In genomic region chr3:41290736-41291135, GRCh38 we compare ENCODE assay signal across 28 cellular contexts.
DNase-seq lines count a peak whose midpoint lies in the region; ATAC-seq and TF ChIP-seq lines count a peak whose summit lies in the region.
"Had no signal": no experiment of that assay in that cellular context is flagged by ENCODE, and none has a peak within 500 bp of the region (broad histone marks: within the 10 kb centered on the region; RNA-seq: fewer than 3 reads in every experiment).

No MANE protein-coding gene starts in this region.

- H3K4me1 Mint-ChIP-seq in neural progenitor cell = peaks cover 8% of the 10 kb centered on the region
- H3K4me1 Mint-ChIP-seq: immature natural killer cell had no signal

- H3K4me2 ChIP-seq in neural progenitor cell = no peak overlapping the region
- H3K4me2 ChIP-seq: BLaER1 had no signal

- no peak overlapping the region for H3K9ac ChIP-seq in neural progenitor cell
- H3K9ac ChIP-seq: BLaER1 had no signal

- H3F3A ChIP-seq in neural progenitor cell (ENCODE audit: low read depth) = no peaks in the 10 kb centered on the region

- H3K9me3 ChIP-seq in neural progenitor cell (ENCODE audit: low read depth) = no peaks in the 10 kb centered on the region
- H3K9me3 ChIP-seq: BLaER1, thyroid gland, vagina had no signal

- H3K4me1 ChIP-seq in neural progenitor cell = peaks cover 3% of the 10 kb centered on the region
- H3K4me1 ChIP-seq: thyroid gland, vagina had no signal

- no peaks in the 10 kb centered on the region for H3K27me3 ChIP-seq in neural progenitor cell
- H3K27me3 ChIP-seq: BLaER1, brain microvascular endothelial cell, thyroid gland, vagina had no signal

- peak overlapping the region; percentile 47 for H3K27ac Mint-ChIP-seq in neural progenitor cell
- H3K27ac Mint-ChIP-seq: activated CD4-positive, alpha-beta memory T cell treated with anti-CD3 and anti-CD28 coated beads, Interleukin-2, amount 10 ng/mL, durations not matched to agents 7 days and 5 days had no signal

- no peaks in the 10 kb centered on the region for H3K79me2 ChIP-seq in neural progenitor cell (ENCODE audit: low read depth)

- H3K27me3 Mint-ChIP-seq in neural progenitor cell (ENCODE audit: insufficient read depth, low read depth) = no peaks in the 10 kb centered on the region
- H3K27me3 Mint-ChIP-seq: activated CD4-positive, alpha-beta memory T cell treated with anti-CD3 and anti-CD28 coated beads, Interleukin-2, amount 10 ng/mL, durations not matched to agents 7 days and 5 days had no signal

- TF ChIP-seq CTCF in neural progenitor cell (IDR thresholded peaks at IDR 0.05) = no peak

- H3K36me3 ChIP-seq in neural progenitor cell = no peaks in the 10 kb centered on the region
- H3K36me3 ChIP-seq: BLaER1, brain microvascular endothelial cell, thyroid gland, vagina had no signal

- no peak overlapping the region for H3K4me3 ChIP-seq in neural progenitor cell
- H3K4me3 ChIP-seq: BLaER1, thyroid gland, vagina had no signal

- peak; percentile 81 for DNase-seq in COLO829 (ENCODE audit: low spot score)
- DNase-seq in NCI-H69 (lab: John Stamatoyannopoulos, UW) = peak; percentile 66
- DNase-seq in fibroblast of peridontal ligament (ENCODE audit: extremely low read depth) = peak; percentile 9
- DNase-seq in neural progenitor cell (ENCODE audit: low spot score) = no peak
- no peak for DNase-seq in DMS79 treated with DMSO at 0.1 percent for 48 hours (lab: John Stamatoyannopoulos, UW)
- DNase-seq: activated CD4-positive, alpha-beta memory T cell treated with anti-CD3 and anti-CD28 coated beads, Interleukin-2, amount 10 ng/mL, durations not matched to agents 7 days and 5 days; activated CD4-positive, alpha-beta T cell treated with anti-CD3 and anti-CD28 coated beads for 1 hour; activated naive CD4-positive, alpha-beta T cell treated with anti-CD3 and anti-CD28 coated beads, Interleukin-2, amount 50 U/mL, for 16 hours; brain microvascular endothelial cell; DMS153; HCEC 1CT; immature natural killer cell; left colon; mammary epithelial cell; MV-4-11; NCI-H146; NCI-H2107; NCI-H524; NK-92 treated with Interleukin-12 subunit alpha and Interleukin-12 subunit beta, amount 100 ng/mL, for 24 hours; PC-3; posterior cingulate gyrus; thyroid gland had no signal

- H4K20me1 ChIP-seq in neural progenitor cell (ENCODE audit: low read depth) = no peaks in the 10 kb centered on the region
- H4K20me1 ChIP-seq: BLaER1 had no signal

- H2AFZ ChIP-seq in neural progenitor cell (replicated peaks) = no peak overlapping the region

- peak overlapping the region; percentile 46 for H3K27ac ChIP-seq in neural progenitor cell
- H3K27ac ChIP-seq: BLaER1, brain microvascular endothelial cell, thyroid gland, vagina had no signal

- H3K9me3 Mint-ChIP-seq in neural progenitor cell = no peaks in the 10 kb centered on the region
- H3K9me3 Mint-ChIP-seq: activated CD4-positive, alpha-beta memory T cell treated with anti-CD3 and anti-CD28 coated beads, Interleukin-2, amount 10 ng/mL, durations not matched to agents 7 days and 5 days; immature natural killer cell; neural crest cell had no signal

- H3K4me3 Mint-ChIP-seq in neural progenitor cell = no peak overlapping the region
- H3K4me3 Mint-ChIP-seq: activated CD4-positive, alpha-beta memory T cell treated with anti-CD3 and anti-CD28 coated beads, Interleukin-2, amount 10 ng/mL, durations not matched to agents 7 days and 5 days; immature natural killer cell; neural crest cell had no signal

- no peaks in the 10 kb centered on the region for H3K36me3 Mint-ChIP-seq in neural progenitor cell
- H3K36me3 Mint-ChIP-seq: immature natural killer cell had no signal

- no peak for ATAC-seq in HG03439 (IDR thresholded peaks at IDR 0.05; ENCODE audit: unreplicated experiment)
- ATAC-seq in GM21576 (IDR thresholded peaks at IDR 0.05; ENCODE audit: unreplicated experiment) = no peak
- ATAC-seq: left colon, PC-3, sciatic nerve had no signal

Comparison
In these comparisons a context has a peak if more than half of its experiments do, and no peak if none do; other contexts are left out.
1. DNase-seq: peak in COLO829 (single experiment), NCI-H69 (single experiment) and fibroblast of peridontal ligament (single experiment); none in neural progenitor cell (single experiment) and DMS79 treated with DMSO at 0.1 percent for 48 hours (single experiment).